ENCODE assay signal across 16 cellular contexts in genomic region chr15:66800584-66801235, GRCh38.
A peak's percentile ranks its signal among the peaks of the same experiment; 100 is the strongest.
DNase-seq lines count a peak whose midpoint lies in the region; ATAC-seq and TF ChIP-seq lines count a peak whose summit lies in the region.
"Had no signal": no experiment of that assay in that cellular context is flagged by ENCODE, and none has a peak within 500 bp of the region (broad histone marks: within the 10 kb centered on the region; RNA-seq: fewer than 3 reads in every experiment).

No MANE protein-coding gene starts in this region.

- POLR2A ChIA-PET in AG04450 (lab: Yijun Ruan, JAX) = interaction anchor here (0.6 kb wide), 1 partner anchor 11 kb away, joined by 4 read pairs; no protein-coding TSS in a partner anchor

- no peak overlapping the region for H3K4me3 ChIP-seq in AG04450 (ENCODE audit: low read depth, low read length)
- H3K4me3 ChIP-seq: GM12878, mucosa of descending colon, ovary had no signal

- no peaks in the 10 kb centered on the region for H3K9me3 Mint-ChIP-seq in dendritic cell treated with granulocyte-macrophage colony-stimulating factor and Interleukin-4, amounts not matched to agents 40 ng/mL and 50 ng/mL, for 4 days
- no peaks in the 10 kb centered on the region for H3K9me3 Mint-ChIP-seq in neural crest cell
- no peaks in the 10 kb centered on the region for H3K9me3 Mint-ChIP-seq in stimulated activated naive CD8-positive, alpha-beta T cell treated with anti-CD3 and anti-CD28 coated beads, Interleukin-15, amount 100 ng/mL, for 72 hours

- H3K27ac ChIP-seq in AG04450 (ENCODE audit: low read depth, low read length) = peak overlapping the region; percentile 21

- intact Hi-C loops in dendritic cell treated with granulocyte-macrophage colony-stimulating factor and Interleukin-4, amounts not matched to agents 40 ng/mL and 50 ng/mL, for 4 days (cut with micrococcal nuclease) = loop anchor here (5.0 kb wide), 1 partner anchor 52 kb away; no protein-coding TSS in a partner anchor

- DNase-seq in AG04450 (ENCODE audit: low read depth, low spot score) (no peak), M059J (ENCODE audit: low read depth) (peak; percentile 16), neural crest cell (ENCODE audit: low read depth, low spot score) (peak; percentile 14), LoVo (ENCODE audit: low spot score) (no peak), GM19238 (ENCODE audit: insufficient read length, low spot score) (no peak), DMS79 treated with DMSO at 0.1 percent for 48 hours (lab: John Stamatoyannopoulos, UW) (no peak)
- DNase-seq in stimulated activated naive CD8-positive, alpha-beta T cell treated with anti-CD3 and anti-CD28 coated beads, Interleukin-15, amount 100 ng/mL, for 72 hours = no peak
- DNase-seq: activated CD8-positive, alpha-beta memory T cell treated with anti-CD3 and anti-CD28 coated beads, Interleukin-2, amount 50 U/mL, for 4 hours; activated naive CD4-positive, alpha-beta T cell treated with anti-CD3 and anti-CD28 coated beads, Interleukin-2, amount 50 U/mL, for 16 hours; effector CD4-positive, alpha-beta T cell; hypothalamus; mucosa of descending colon; NCI-H2029; ovary had no signal

- CTCF ChIA-PET in AG04450 (lab: Charles Lee) = interaction anchor here (1.7 kb wide), 1 partner anchor 12 kb away, joined by 6 read pairs; no protein-coding TSS in a partner anchor

- no peaks in the 10 kb centered on the region for H3K36me3 Mint-ChIP-seq in dendritic cell treated with granulocyte-macrophage colony-stimulating factor and Interleukin-4, amounts not matched to agents 40 ng/mL and 50 ng/mL, for 4 days (ENCODE audit: low read depth)
- H3K36me3 Mint-ChIP-seq in neural crest cell (ENCODE audit: low read depth) = no peaks in the 10 kb centered on the region

- no peaks in the 10 kb centered on the region for H3K27me3 ChIP-seq in AG04450 (ENCODE audit: control insufficient read depth, insufficient read depth, low read length)
- H3K27me3 ChIP-seq: ovary had no signal

- peaks cover 7% of the 10 kb centered on the region for H3K27me3 Mint-ChIP-seq in dendritic cell treated with granulocyte-macrophage colony-stimulating factor and Interleukin-4, amounts not matched to agents 40 ng/mL and 50 ng/mL, for 4 days
- H3K27me3 Mint-ChIP-seq in neural crest cell (ENCODE audit: low read depth) = no peaks in the 10 kb centered on the region
- H3K27me3 Mint-ChIP-seq in stimulated activated naive CD8-positive, alpha-beta T cell treated with anti-CD3 and anti-CD28 coated beads, Interleukin-15, amount 100 ng/mL, for 72 hours = peaks cover 9% of the 10 kb centered on the region

- H3K4me1 Mint-ChIP-seq in dendritic cell treated with granulocyte-macrophage colony-stimulating factor and Interleukin-4, amounts not matched to agents 40 ng/mL and 50 ng/mL, for 4 days (ENCODE audit: low read depth) = peaks cover 40% of the 10 kb centered on the region
- H3K4me1 Mint-ChIP-seq in neural crest cell = peaks cover 40% of the 10 kb centered on the region
- no peaks in the 10 kb centered on the region for H3K4me1 Mint-ChIP-seq in stimulated activated naive CD8-positive, alpha-beta T cell treated with anti-CD3 and anti-CD28 coated beads, Interleukin-15, amount 100 ng/mL, for 72 hours

- peak overlapping the region; percentile 30 for H3K27ac Mint-ChIP-seq in dendritic cell treated with granulocyte-macrophage colony-stimulating factor and Interleukin-4, amounts not matched to agents 40 ng/mL and 50 ng/mL, for 4 days
- H3K27ac Mint-ChIP-seq in neural crest cell (ENCODE audit: unreplicated experiment) = peak overlapping the region; percentile 24
- H3K27ac Mint-ChIP-seq in stimulated activated naive CD8-positive, alpha-beta T cell treated with anti-CD3 and anti-CD28 coated beads, Interleukin-15, amount 100 ng/mL, for 72 hours = no peak overlapping the region

- TF ChIP-seq CTCF in AG04450 (IDR thresholded peaks at IDR 0.05; ENCODE audit: low read depth, low read length) = no peak
- no peak for TF ChIP-seq CTCF in neural crest cell (conservative IDR thresholded peaks at IDR 0.05)

- no peaks in the 10 kb centered on the region; the same call in 1 of the 2 replicates for H3K9me3 ChIP-seq in AG04450 (ENCODE audit: control insufficient read depth, insufficient read depth, low read length)
- H3K9me3 ChIP-seq: mucosa of descending colon, ovary had no signal

- no peak for ATAC-seq in stimulated activated naive CD8-positive, alpha-beta T cell treated with anti-CD3 and anti-CD28 coated beads, Interleukin-15, amount 100 ng/mL, for 72 hours
- ATAC-seq: GM12878, mucosa of descending colon had no signal

- H3K4me3 Mint-ChIP-seq in dendritic cell treated with granulocyte-macrophage colony-stimulating factor and Interleukin-4, amounts not matched to agents 40 ng/mL and 50 ng/mL, for 4 days = no peak overlapping the region
- H3K4me3 Mint-ChIP-seq in neural crest cell = peak overlapping the region; percentile 25
- no peak overlapping the region for H3K4me3 Mint-ChIP-seq in stimulated activated naive CD8-positive, alpha-beta T cell treated with anti-CD3 and anti-CD28 coated beads, Interleukin-15, amount 100 ng/mL, for 72 hours

Comparison
In these comparisons a context has a peak if more than half of its experiments do, and no peak if none do; other contexts are left out.
1. DNase-seq: peak in M059J (single experiment) and neural crest cell (single experiment); none in AG04450 (single experiment), stimulated activated naive CD8-positive, alpha-beta T cell treated with anti-CD3 and anti-CD28 coated beads, Interleukin-15, amount 100 ng/mL, for 72 hours (0 of 2), LoVo (single experiment), GM19238 (single experiment) and DMS79 treated with DMSO at 0.1 percent for 48 hours (single experiment).
2. H3K27ac Mint-ChIP-seq: peak in dendritic cell treated with granulocyte-macrophage colony-stimulating factor and Interleukin-4, amounts not matched to agents 40 ng/mL and 50 ng/mL, for 4 days (single experiment) and neural crest cell (single experiment); none in stimulated activated naive CD8-positive, alpha-beta T cell treated with anti-CD3 and anti-CD28 coated beads, Interleukin-15, amount 100 ng/mL, for 72 hours (0 of 2).